9 cellular contexts compared by ENCODE assay signal in the genomic region with DNA sequence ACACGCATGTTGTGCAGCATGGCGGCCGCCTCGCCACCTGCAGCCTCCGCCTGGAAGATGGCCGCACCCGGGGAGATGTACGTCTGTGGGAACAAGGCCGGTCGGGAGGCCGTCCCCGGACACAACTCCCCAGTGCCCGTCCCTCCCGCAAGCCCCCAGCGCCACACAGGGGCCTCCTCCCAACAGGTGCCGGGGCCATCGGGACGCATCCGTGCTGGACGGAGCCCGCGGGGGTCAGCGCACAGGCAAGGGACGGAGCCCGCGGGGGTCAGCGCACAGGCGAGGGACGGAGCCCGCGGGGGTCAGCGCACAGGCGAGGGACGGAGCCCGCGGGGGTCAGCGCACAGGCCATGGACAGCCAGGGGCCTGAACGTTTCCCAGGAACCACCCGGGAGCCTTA.
"Had no signal": no experiment of that assay in that cellular context is flagged by ENCODE, and none has a peak within 500 bp of the region (broad histone marks: within the 10 kb centered on the region; RNA-seq: fewer than 3 reads in every experiment).

No MANE protein-coding gene starts in this region.

- H3K4me3 ChIP-seq: GM23248, HAP-1 had no signal

- H3K4me3 Mint-ChIP-seq: HFFc6, IgD-negative memory B cell had no signal

- H3K27ac Mint-ChIP-seq: HFFc6, IgD-negative memory B cell had no signal

- H2AFZ ChIP-seq: GM23248 had no signal

- H3K27ac ChIP-seq: GM23248, HL-60 had no signal

- ATAC-seq: HCT116 had no signal

- H3K9me3 Mint-ChIP-seq: IgD-negative memory B cell had no signal

- H3K36me3 ChIP-seq: HAP-1 had no signal

- H3K9ac ChIP-seq: GM23248 had no signal

- H3K27me3 Mint-ChIP-seq: IgD-negative memory B cell had no signal

- H3K4me1 ChIP-seq: HAP-1 had no signal

- H3K9me3 ChIP-seq: HAP-1 had no signal

- H3K4me1 Mint-ChIP-seq: IgD-negative memory B cell had no signal

- DNase-seq: GM23248, GOT3, H7, HFFc6, KBM-7 had no signal
